21 cellular contexts compared by ENCODE assay signal in the genomic region with DNA sequence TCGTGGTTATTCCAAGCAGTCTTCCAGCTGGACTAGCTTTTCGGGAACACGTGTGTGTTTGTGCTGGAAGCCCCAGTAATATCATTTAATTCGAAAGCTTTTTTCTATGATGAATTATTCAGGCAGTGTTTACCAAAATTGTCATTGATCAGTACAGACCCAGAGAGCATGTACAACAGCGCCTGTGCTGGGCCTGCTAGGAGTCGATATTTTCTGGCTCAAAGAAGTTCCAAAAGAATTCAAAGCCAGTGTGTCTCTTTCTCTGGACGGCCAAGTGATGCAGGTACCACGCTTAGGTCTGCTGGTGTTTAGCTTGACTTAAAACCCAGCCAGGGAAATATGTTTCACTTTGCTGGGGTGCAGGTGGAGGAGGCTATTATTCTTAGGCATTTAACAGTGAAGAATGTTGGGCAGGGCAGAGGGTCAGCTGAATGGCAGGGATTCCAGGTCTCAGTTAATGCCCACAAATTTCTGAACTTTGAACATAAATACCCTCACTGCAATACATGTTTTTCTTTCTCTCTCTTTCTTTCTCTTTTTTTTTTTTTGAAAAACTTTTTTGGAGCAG.
"Had no signal": no experiment of that assay in that cellular context is flagged by ENCODE, and none has a peak within 500 bp of the region (broad histone marks: within the 10 kb centered on the region; RNA-seq: fewer than 3 reads in every experiment).

No MANE protein-coding gene starts in this region.

- H3K27ac ChIP-seq: epithelial cell of prostate, esophagus muscularis mucosa, gastroesophageal sphincter, psoas muscle, sigmoid colon, suprapubic skin, thyroid gland, upper lobe of right lung had no signal

- ATAC-seq: effector memory CD8-positive, alpha-beta T cell; gastroesophageal sphincter; mucosa of descending colon; psoas muscle; stimulated activated naive CD8-positive, alpha-beta T cell treated with anti-CD3 and anti-CD28 coated beads, Interleukin-15, Interleukin-2, amounts not matched to agents 100 U/mL and 50 U/mL, for 24 hours; upper lobe of right lung had no signal

- H3K27me3 Mint-ChIP-seq: dendritic cell treated with granulocyte-macrophage colony-stimulating factor and Interleukin-4, amounts not matched to agents 40 ng/mL and 50 ng/mL, for 4 days; effector memory CD8-positive, alpha-beta T cell had no signal

- FAIRE-seq: keratinocyte, small intestine had no signal

- DNase-seq: effector memory CD8-positive, alpha-beta T cell; glutamatergic neuron; immature natural killer cell; mammary epithelial cell; mucosa of descending colon; natural killer cell; psoas muscle; retina; sigmoid colon; small intestine; stimulated activated CD4-positive, alpha-beta T cell treated with anti-CD3 and anti-CD28 coated beads, Interleukin-12 subunit alpha, Interleukin-12 subunit beta, amount 100 ng/mL, for 4 hours; stimulated activated naive CD8-positive, alpha-beta T cell treated with anti-CD3 and anti-CD28 coated beads, Interleukin-15, Interleukin-2, amounts not matched to agents 100 U/mL and 50 U/mL, for 24 hours; thyroid gland; upper lobe of right lung had no signal

- H3K9me3 Mint-ChIP-seq: dendritic cell treated with granulocyte-macrophage colony-stimulating factor and Interleukin-4, amounts not matched to agents 40 ng/mL and 50 ng/mL, for 4 days; effector memory CD8-positive, alpha-beta T cell; immature natural killer cell; natural killer cell had no signal

- H3K27me3 ChIP-seq: esophagus muscularis mucosa, gastroesophageal sphincter, sigmoid colon, suprapubic skin, thyroid gland, upper lobe of right lung, vagina had no signal

- H3K36me3 ChIP-seq: esophagus muscularis mucosa, gastroesophageal sphincter, sigmoid colon, suprapubic skin, thyroid gland, upper lobe of right lung, vagina had no signal

- H3K4me1 Mint-ChIP-seq: immature natural killer cell, natural killer cell had no signal

- H3K4me3 Mint-ChIP-seq: dendritic cell treated with granulocyte-macrophage colony-stimulating factor and Interleukin-4, amounts not matched to agents 40 ng/mL and 50 ng/mL, for 4 days; effector memory CD8-positive, alpha-beta T cell; immature natural killer cell; natural killer cell had no signal

- H3K9me3 ChIP-seq: esophagus muscularis mucosa, gastroesophageal sphincter, mucosa of descending colon, psoas muscle, sigmoid colon, suprapubic skin, thyroid gland, upper lobe of right lung, vagina had no signal

- H3K36me3 Mint-ChIP-seq: immature natural killer cell, natural killer cell had no signal

- H3K4me3 ChIP-seq: esophagus muscularis mucosa, gastroesophageal sphincter, mucosa of descending colon, psoas muscle, sigmoid colon, suprapubic skin, thyroid gland, upper lobe of right lung, vagina had no signal

- H3K27ac Mint-ChIP-seq: dendritic cell treated with granulocyte-macrophage colony-stimulating factor and Interleukin-4, amounts not matched to agents 40 ng/mL and 50 ng/mL, for 4 days; immature natural killer cell; natural killer cell had no signal
